In genomic region chr20:47306755-47307370, GRCh38 we compare ENCODE assay signal across 18 cellular contexts. TPM values are rescaled to one million over a fixed set of nuclear protein-coding genes. Genes with fewer than 3 reads are reported as not detected.
A peak's percentile ranks its signal among the peaks of the same experiment; 100 is the strongest.
DNase-seq lines count a peak whose midpoint lies in the region; ATAC-seq and TF ChIP-seq lines count a peak whose summit lies in the region.
"Had no signal": no experiment of that assay in that cellular context is flagged by ENCODE, and none has a peak within 500 bp of the region (broad histone marks: within the 10 kb centered on the region; RNA-seq: fewer than 3 reads in every experiment).

No MANE protein-coding gene starts in this region.

- no peak for TF ChIP-seq EP300 in esophagus muscularis mucosa (IDR thresholded peaks at IDR 0.05)

- peak overlapping the region; percentile 7 for H3K27ac Mint-ChIP-seq in activated CD4-positive, alpha-beta memory T cell treated with anti-CD3 and anti-CD28 coated beads, Interleukin-2, amount 10 ng/mL, durations not matched to agents 7 days and 5 days
- H3K27ac Mint-ChIP-seq in activated CD4-positive, alpha-beta memory T cell treated with anti-CD3 and anti-CD28 coated beads for 36 hours, result no peak overlapping the region
- H3K27ac Mint-ChIP-seq: stimulated activated memory B cell treated with anti-CD40 and anti-IgM and Interleukin-4, amounts not matched to agents 10 μg/mL and 1 μg/mL and 100 μg/mL, for 72 hours had no signal

- 97% methylated on average over 7 of the region's 7 CpGs for WGBS in esophagus muscularis mucosa

- no peak for TF ChIP-seq POLR2A in esophagus muscularis mucosa (IDR thresholded peaks at IDR 0.05; ENCODE audit: low read depth)

- DNase-seq in activated CD4-positive, alpha-beta memory T cell treated with anti-CD3 and anti-CD28 coated beads, Interleukin-2, amount 10 ng/mL, durations not matched to agents 7 days and 5 days, result no peak
- no peak for DNase-seq in activated CD4-positive, alpha-beta memory T cell treated with anti-CD3 and anti-CD28 coated beads for 36 hours
- no peak for DNase-seq in esophagus muscularis mucosa (ENCODE audit: extremely low spot score)
- peak; percentile 38 for DNase-seq in sciatic nerve (ENCODE audit: low spot score)
- no peak for DNase-seq in stimulated activated naive CD4-positive, alpha-beta T cell treated with Interleukin-2 at 50 U/mL for 16 hours (lab: John Stamatoyannopoulos, UW)
- no peak for DNase-seq in ureter (ENCODE audit: low spot score)
- DNase-seq: caudate nucleus; CD4-positive, alpha-beta memory T cell; effector memory CD4-positive, alpha-beta T cell; EL; left colon; NCI-H1436; pancreas; upper lobe of right lung had no signal

- intact Hi-C loops in activated CD4-positive, alpha-beta memory T cell treated with anti-CD3 and anti-CD28 coated beads for 36 hours (cut with micrococcal nuclease), result no loop called here
- intact Hi-C loops in esophagus muscularis mucosa (cut with DNase I), result no loop called here
- intact Hi-C loops in sciatic nerve (cut with DNase I), result no loop called here

- H3K27me3 Mint-ChIP-seq in activated CD4-positive, alpha-beta memory T cell treated with anti-CD3 and anti-CD28 coated beads, Interleukin-2, amount 10 ng/mL, durations not matched to agents 7 days and 5 days, result no peaks in the 10 kb centered on the region
- H3K27me3 Mint-ChIP-seq in activated CD4-positive, alpha-beta memory T cell treated with anti-CD3 and anti-CD28 coated beads for 36 hours, result no peaks in the 10 kb centered on the region
- H3K27me3 Mint-ChIP-seq: CD4-positive, alpha-beta memory T cell; stimulated activated memory B cell treated with anti-CD40 and anti-IgM and Interleukin-4, amounts not matched to agents 10 μg/mL and 1 μg/mL and 100 μg/mL, for 72 hours had no signal

- peaks cover 35 to 82% (median 80%) of the 10 kb centered on the region in 4 donors for H3K4me1 ChIP-seq in esophagus muscularis mucosa

- TF ChIP-seq CTCF in VCaP (conservative IDR thresholded peaks at IDR 0.05), result no peak
- TF ChIP-seq CTCF in esophagus muscularis mucosa (IDR thresholded peaks at IDR 0.05), result no peak

- H3K9me3 Mint-ChIP-seq in activated CD4-positive, alpha-beta memory T cell treated with anti-CD3 and anti-CD28 coated beads, Interleukin-2, amount 10 ng/mL, durations not matched to agents 7 days and 5 days, result no peaks in the 10 kb centered on the region
- no peaks in the 10 kb centered on the region for H3K9me3 Mint-ChIP-seq in activated CD4-positive, alpha-beta memory T cell treated with anti-CD3 and anti-CD28 coated beads for 36 hours
- H3K9me3 Mint-ChIP-seq: activated naive CD4-positive, alpha-beta T cell treated with anti-CD3 and anti-CD28 coated beads, Interleukin-2, amount 50 U/mL, for 72 hours; CD4-positive, alpha-beta memory T cell; stimulated activated memory B cell treated with anti-CD40 and anti-IgM and Interleukin-4, amounts not matched to agents 10 μg/mL and 1 μg/mL and 100 μg/mL, for 72 hours had no signal

- POLR2A ChIA-PET in activated CD4-positive, alpha-beta memory T cell treated with anti-CD3 and anti-CD28 coated beads, Interleukin-2, amount 10 ng/mL, durations not matched to agents 7 days and 5 days (lab: Charles Lee), result interaction anchor here (1.2 to 1.5 kb wide), 2 partner anchors 10 to 11 kb away, joined by 3 to 4 read pairs; no protein-coding TSS in a partner anchor
- POLR2A ChIA-PET in activated CD4-positive, alpha-beta memory T cell treated with anti-CD3 and anti-CD28 coated beads for 36 hours (lab: Charles Lee), result no interaction called here

- CTCF ChIA-PET in activated CD4-positive, alpha-beta memory T cell treated with anti-CD3 and anti-CD28 coated beads, Interleukin-2, amount 10 ng/mL, durations not matched to agents 7 days and 5 days (lab: Charles Lee), result interaction anchor here (0.6 to 1.1 kb wide), 2 partner anchors 110 to 357 kb away, joined by 3 read pairs; no protein-coding TSS in a partner anchor
- CTCF ChIA-PET in activated CD4-positive, alpha-beta memory T cell treated with anti-CD3 and anti-CD28 coated beads for 36 hours (lab: Charles Lee), result interaction anchor here (0.6 to 2.3 kb wide), 2 partner anchors 13 to 77 kb away, joined by 3 to 9 read pairs; no protein-coding TSS in a partner anchor

- peaks cover 29% of the 10 kb centered on the region for H3K4me1 Mint-ChIP-seq in activated CD4-positive, alpha-beta memory T cell treated with anti-CD3 and anti-CD28 coated beads, Interleukin-2, amount 10 ng/mL, durations not matched to agents 7 days and 5 days
- peaks cover 11% of the 10 kb centered on the region for H3K4me1 Mint-ChIP-seq in activated CD4-positive, alpha-beta memory T cell treated with anti-CD3 and anti-CD28 coated beads for 36 hours (ENCODE audit: low read depth)

- H3K4me3 ChIP-seq in esophagus muscularis mucosa, result no peak overlapping the region
- H3K4me3 ChIP-seq: pancreas, upper lobe of right lung had no signal

- no peaks in the 10 kb centered on the region for H3K9me3 ChIP-seq in esophagus muscularis mucosa
- H3K9me3 ChIP-seq: pancreas, upper lobe of right lung had no signal

- no peaks in the 10 kb centered on the region for H3K27me3 ChIP-seq in esophagus muscularis mucosa
- H3K27me3 ChIP-seq: pancreas, upper lobe of right lung had no signal

- peaks cover 9 to 70% (median 38%) of the 10 kb centered on the region in 4 donors for H3K36me3 ChIP-seq in esophagus muscularis mucosa

- H3K36me3 Mint-ChIP-seq in activated CD4-positive, alpha-beta memory T cell treated with anti-CD3 and anti-CD28 coated beads, Interleukin-2, amount 10 ng/mL, durations not matched to agents 7 days and 5 days (ENCODE audit: low read depth), result peaks cover 56% of the 10 kb centered on the region
- peaks cover 20% of the 10 kb centered on the region for H3K36me3 Mint-ChIP-seq in activated CD4-positive, alpha-beta memory T cell treated with anti-CD3 and anti-CD28 coated beads for 36 hours

- ATAC-seq in sciatic nerve (no peak), HG02970 (IDR thresholded peaks at IDR 0.05; ENCODE audit: low FRiP score, unreplicated experiment) (no peak)
- ATAC-seq: activated naive CD4-positive, alpha-beta T cell treated with anti-CD3 and anti-CD28 coated beads, Interleukin-2, amount 50 U/mL, for 72 hours; left colon; pancreas; stimulated activated memory B cell treated with anti-CD40 and anti-IgM and Interleukin-4, amounts not matched to agents 10 μg/mL and 1 μg/mL and 100 μg/mL, for 72 hours; upper lobe of right lung had no signal

- no peak overlapping the region for H3K4me3 Mint-ChIP-seq in activated CD4-positive, alpha-beta memory T cell treated with anti-CD3 and anti-CD28 coated beads, Interleukin-2, amount 10 ng/mL, durations not matched to agents 7 days and 5 days
- H3K4me3 Mint-ChIP-seq in activated CD4-positive, alpha-beta memory T cell treated with anti-CD3 and anti-CD28 coated beads for 36 hours, result no peak overlapping the region
- H3K4me3 Mint-ChIP-seq: CD4-positive, alpha-beta memory T cell; stimulated activated memory B cell treated with anti-CD40 and anti-IgM and Interleukin-4, amounts not matched to agents 10 μg/mL and 1 μg/mL and 100 μg/mL, for 72 hours had no signal

- H3K27ac ChIP-seq in VCaP (peak overlapping the region; percentile 75), esophagus muscularis mucosa (replicated peaks in 1 of 4) (peak overlapping the region in 3 of 4 donors; percentile 95 to 99 (median 97))
- H3K27ac ChIP-seq: pancreas, upper lobe of right lung had no signal

RNA-seq across cellular contexts. Expression of gene ZMYND8, which starts 49.6 kb away (rescaled TPM):
- total RNA-seq in activated CD4-positive, alpha-beta memory T cell treated with anti-CD3 and anti-CD28 coated beads, Interleukin-2, amount 10 ng/mL, durations not matched to agents 7 days and 5 days, result 10 to 100 TPM; 37.8 to 44.2 TPM
- total RNA-seq in activated CD4-positive, alpha-beta memory T cell treated with anti-CD3 and anti-CD28 coated beads for 36 hours, result 10 to 100 TPM; 28.1 to 29.6 TPM
- total RNA-seq in esophagus muscularis mucosa (10 to 100 TPM; 44.6 to 78.6 (median 65.8) TPM), sciatic nerve (49.3 TPM), ureter (113 TPM)
